Comparison of ENCODE assay signal across 24 cellular contexts in genomic region chr1:70818391-70818790, GRCh38.
DNase-seq lines count a peak whose midpoint lies in the region; ATAC-seq and TF ChIP-seq lines count a peak whose summit lies in the region.
"Had no signal": no experiment of that assay in that cellular context is flagged by ENCODE, and none has a peak within 500 bp of the region (broad histone marks: within the 10 kb centered on the region; RNA-seq: fewer than 3 reads in every experiment).

No MANE protein-coding gene starts in this region.

- TF ChIP-seq CTCF in omental fat pad (IDR thresholded peaks at IDR 0.05), result no peak

- DNase-seq in EL, result peak; percentile 36
- peak; percentile 61 for DNase-seq in MV-4-11 (lab: John Stamatoyannopoulos, UW)
- DNase-seq in adipocyte (ENCODE audit: low read depth), result peak; percentile 4
- DNase-seq in omental fat pad (ENCODE audit: low spot score), result no peak
- DNase-seq in Karpas-422, result no peak
- DNase-seq: activated CD4-positive, alpha-beta T cell treated with anti-CD3 and anti-CD28 coated beads, Interleukin-2, amount 10 ng/mL, durations not matched to agents 24 days and 14 days; activated CD8-positive, alpha-beta memory T cell treated with anti-CD3 and anti-CD28 coated beads, Interleukin-2, amount 50 U/mL, for 4 hours; activated effector memory CD4-positive, alpha-beta T cell treated with Interleukin-2 at 50 U/mL for 16 hours; C1 segment of cervical spinal cord; cortex of kidney; foreskin fibroblast; kidney; NCI-H1048; NCI-H1930; NCI-H446 treated with DMSO at 0.1 percent for 48 hours; NK-92 treated with Interleukin-12 subunit alpha and Interleukin-12 subunit beta, amount 100 ng/mL, for 24 hours; retina; stimulated activated CD4-positive, alpha-beta T cell treated with anti-CD3 and anti-CD28 coated beads, Interleukin-12 subunit alpha, Interleukin-12 subunit beta, amount 100 ng/mL, for 4 hours; SW 1271; upper lobe of right lung had no signal

- H3K27me3 ChIP-seq in adipocyte (replicated peaks; ENCODE audit: control insufficient read depth, insufficient read depth, low read length) (no peaks in the 10 kb centered on the region), Karpas-422 (ENCODE audit: low read length) (no peaks in the 10 kb centered on the region)
- H3K27me3 ChIP-seq: neutrophil, upper lobe of right lung had no signal

- no peak overlapping the region for H3K4me2 ChIP-seq in Karpas-422 (ENCODE audit: low read depth, low read length, poor library complexity, severe bottlenecking)

- ATAC-seq in omental fat pad (ENCODE audit: low FRiP score) (peak; percentile 88), GM21723 (IDR thresholded peaks at IDR 0.05; ENCODE audit: unreplicated experiment) (no peak), HG03439 (IDR thresholded peaks at IDR 0.05; ENCODE audit: unreplicated experiment) (no peak)
- ATAC-seq: upper lobe of right lung had no signal

- H3K9me3 ChIP-seq in adipocyte (ENCODE audit: control insufficient read depth, low read length) (no peaks in the 10 kb centered on the region), Karpas-422 (ENCODE audit: low read length) (no peaks in the 10 kb centered on the region)
- H3K9me3 ChIP-seq: neutrophil, upper lobe of right lung had no signal

- H3K36me3 ChIP-seq in adipocyte (ENCODE audit: control insufficient read depth, insufficient read depth, low read length, severe bottlenecking) (no peaks in the 10 kb centered on the region), Karpas-422 (ENCODE audit: insufficient read depth, low read length) (no peaks in the 10 kb centered on the region)
- H3K36me3 ChIP-seq: neutrophil, upper lobe of right lung had no signal

- no peaks in the 10 kb centered on the region for H3K79me2 ChIP-seq in Karpas-422 (ENCODE audit: low read length)

- H4K20me1 ChIP-seq in Karpas-422 (ENCODE audit: insufficient read depth, low read depth, low read length), result no peaks in the 10 kb centered on the region

- no peak overlapping the region for H2AFZ ChIP-seq in Karpas-422 (ENCODE audit: low read length)

- no peaks in the 10 kb centered on the region for H3K9me2 ChIP-seq in Karpas-422 (replicated peaks; ENCODE audit: insufficient read depth, low read length)

- no peak overlapping the region for H3K4me3 ChIP-seq in adipocyte (ENCODE audit: low read length)
- no peak overlapping the region for H3K4me3 ChIP-seq in Karpas-422 (ENCODE audit: low read length)
- H3K4me3 ChIP-seq: upper lobe of right lung had no signal

- no peak overlapping the region for H3K27ac ChIP-seq in Karpas-422 (ENCODE audit: low read length)
- H3K27ac ChIP-seq: neutrophil, RWPE1, upper lobe of right lung had no signal

- H3K9ac ChIP-seq in adipocyte (ENCODE audit: low read length), result no peak overlapping the region
- no peak overlapping the region for H3K9ac ChIP-seq in Karpas-422 (ENCODE audit: low read length)

- peaks cover 15% of the 10 kb centered on the region for H3K4me1 ChIP-seq in adipocyte (ENCODE audit: control insufficient read depth, insufficient read depth, low read length)
- H3K4me1 ChIP-seq in Karpas-422 (ENCODE audit: low read length), result no peaks in the 10 kb centered on the region
- H3K4me1 ChIP-seq: upper lobe of right lung had no signal

Comparison
In these comparisons a context has a peak if more than half of its experiments do, and no peak if none do; other contexts are left out.
1. DNase-seq: peak in EL (single experiment), MV-4-11 (single experiment) and adipocyte (single experiment); none in omental fat pad (single experiment) and Karpas-422 (single experiment).